Comparison of ENCODE assay signal across 1 cellular context in the genomic region with DNA sequence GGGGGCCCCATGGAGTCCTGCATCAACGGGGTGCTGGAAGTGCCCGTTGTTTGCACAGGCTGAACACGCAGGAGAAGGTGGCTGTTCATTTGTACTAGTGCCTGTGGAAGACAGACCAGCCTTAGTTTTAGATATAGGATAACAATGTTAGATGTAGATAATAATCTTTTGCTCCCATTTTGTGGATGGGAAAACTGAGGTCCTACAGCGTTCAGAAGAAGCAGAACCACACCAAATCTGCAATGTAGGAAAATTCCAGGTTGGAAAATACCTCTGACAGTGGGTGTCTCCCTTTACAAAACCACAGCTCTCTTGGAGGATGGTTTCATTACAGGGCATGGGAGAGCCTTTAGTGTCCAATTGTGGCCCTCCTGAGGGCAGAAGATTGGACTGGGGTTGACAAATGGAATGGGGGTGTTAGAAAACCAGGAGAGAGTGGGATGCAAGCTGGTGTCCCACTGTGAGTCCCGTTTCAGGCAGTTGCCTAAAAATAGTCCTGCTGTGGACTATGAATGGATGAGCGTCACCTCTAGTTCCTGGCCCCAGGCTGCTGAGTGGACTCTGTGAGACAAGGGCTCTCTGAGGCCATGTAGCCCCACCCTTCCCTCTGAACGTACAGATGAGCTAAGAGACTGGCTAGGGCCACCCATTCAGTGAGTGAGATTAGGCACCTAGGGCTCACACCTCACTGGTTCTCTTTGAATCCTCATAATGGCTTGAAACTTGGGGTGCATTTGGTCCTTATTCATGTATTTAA.
TF ChIP-seq lines count a peak whose summit lies in the region.

No MANE protein-coding gene starts in this region.

TF ChIP-seq in H1, 55 proteins besides CTCF, POLR2A, EP300 and RAD21:
- no peak for TF ChIP-seq CTBP2 (IDR thresholded peaks at IDR 0.05; ENCODE audit: borderline replicate concordance, insufficient read depth, insufficient read length, low read length)
- TF ChIP-seq KDM1A (IDR thresholded peaks at IDR 0.05; ENCODE audit: borderline replicate concordance, low read length): peak; percentile 77; the same call in 1 of the 2 replicates
TF ChIP-seq in H1: peak in this region for 1.
